17 cellular contexts compared by ENCODE assay signal in genomic region chr11:121958978-121959340, GRCh38.
"Had no signal": no experiment of that assay in that cellular context is flagged by ENCODE, and none has a peak within 500 bp of the region (broad histone marks: within the 10 kb centered on the region; RNA-seq: fewer than 3 reads in every experiment).

No MANE protein-coding gene starts in this region.

- H3K36me3 Mint-ChIP-seq: activated naive CD8-positive, alpha-beta T cell; naive thymus-derived CD4-positive, alpha-beta T cell; type B pancreatic cell had no signal

- ATAC-seq: activated T-cell treated with anti-CD3 and anti-CD28 coated beads, Interleukin-2, amount 50 U/mL, for 4 hours; naive thymus-derived CD4-positive, alpha-beta T cell; right cardiac atrium had no signal

- DNase-seq: activated CD4-positive, alpha-beta T cell treated with anti-CD3 and anti-CD28 coated beads, Interleukin-2, amount 50 U/mL, for 4 hours; activated CD4-positive, CD25-positive, alpha-beta regulatory T cell treated with anti-CD3 and anti-CD28 coated beads, Interleukin-2, amount 50 U/mL, for 72 hours; activated gamma-delta T cell; activated T-cell treated with anti-CD3 and anti-CD28 coated beads, Interleukin-2, amount 50 U/mL, for 4 hours; aorta; hippocampal formation; kidney glomerular epithelial cell; naive thymus-derived CD4-positive, alpha-beta T cell; posterior cingulate gyrus; right cardiac atrium; stimulated activated CD4-positive, alpha-beta T cell treated with anti-CD3 and anti-CD28 coated beads, Interleukin-1b, Interleukin-23, amount 100 ng/mL, for 48 hours; stimulated activated naive CD4-positive, alpha-beta T cell; substantia nigra; SW 1271; T-helper 9 cell had no signal

- H3K27ac Mint-ChIP-seq: activated naive CD8-positive, alpha-beta T cell; naive thymus-derived CD4-positive, alpha-beta T cell; type B pancreatic cell had no signal

- H3K9me3 Mint-ChIP-seq: activated T-cell treated with anti-CD3 and anti-CD28 coated beads, Interleukin-2, amount 50 U/mL, for 4 hours; naive thymus-derived CD4-positive, alpha-beta T cell; type B pancreatic cell had no signal

- H3K4me3 Mint-ChIP-seq: activated naive CD8-positive, alpha-beta T cell; activated T-cell treated with anti-CD3 and anti-CD28 coated beads, Interleukin-2, amount 50 U/mL, for 4 hours; naive thymus-derived CD4-positive, alpha-beta T cell; type B pancreatic cell had no signal
